In genomic region chr20:57629976-57630525, GRCh38 we compare ENCODE assay signal across 11 cellular contexts. TPM values are rescaled to one million over a fixed set of nuclear protein-coding genes. Genes with fewer than 3 reads are reported as not detected.
DNase-seq lines count a peak whose midpoint lies in the region; ATAC-seq and TF ChIP-seq lines count a peak whose summit lies in the region.
"Had no signal": no experiment of that assay in that cellular context is flagged by ENCODE, and none has a peak within 500 bp of the region (broad histone marks: within the 10 kb centered on the region; RNA-seq: fewer than 3 reads in every experiment).

No MANE protein-coding gene starts in this region.

- H3K4me3 ChIP-seq in effector memory CD4-positive, alpha-beta T cell (ENCODE audit: insufficient read depth, low read depth, low read length, poor library complexity, severe bottlenecking): peak overlapping the region; percentile 8
- H3K4me3 ChIP-seq in rectal smooth muscle tissue (ENCODE audit: low read length): peak overlapping the region; percentile 30
- H3K4me3 ChIP-seq in PC-9: no peak overlapping the region

- H3K4me1 ChIP-seq in effector memory CD4-positive, alpha-beta T cell (ENCODE audit: control insufficient read depth, insufficient read depth, low read length, poor library complexity, severe bottlenecking): peaks cover 20% of the 10 kb centered on the region
- H3K4me1 ChIP-seq in rectal smooth muscle tissue (ENCODE audit: control insufficient read depth, insufficient read depth, low read length): peaks cover 6% of the 10 kb centered on the region
- no peaks in the 10 kb centered on the region for H3K4me1 ChIP-seq in PC-9 (replicated peaks; ENCODE audit: insufficient read depth)

- in situ Hi-C loops in ACHN (cut with HindIII; ENCODE audit: low pct_ligation_motif_present, low pct_unique_long_range_greater_than_20kb, low sequenced_read_pairs): no loop called here

- no peaks in the 10 kb centered on the region for H4K20me1 ChIP-seq in PC-9 (ENCODE audit: insufficient read depth)

- no peak overlapping the region for H3K27ac Mint-ChIP-seq in WTC11

- CTCF ChIA-PET in WTC11 (lab: Charles Lee): no interaction called here
- CTCF ChIA-PET in PC-9 (lab: Charles Lee): no interaction called here

- H3F3A ChIP-seq in PC-9 (ENCODE audit: insufficient read depth, low read depth): no peaks in the 10 kb centered on the region

- peaks cover 9% of the 10 kb centered on the region for H3K4me1 Mint-ChIP-seq in WTC11

- H3K4me3 Mint-ChIP-seq in WTC11: no peak overlapping the region

- no peak overlapping the region for H2AFZ ChIP-seq in PC-9

- H3K9me2 ChIP-seq in PC-9 (ENCODE audit: insufficient read depth): no peaks in the 10 kb centered on the region

- no peaks in the 10 kb centered on the region for H3K36me3 ChIP-seq in effector memory CD4-positive, alpha-beta T cell (ENCODE audit: control insufficient read depth, insufficient read depth, low read length)
- H3K36me3 ChIP-seq in rectal smooth muscle tissue (ENCODE audit: control insufficient read depth, insufficient read depth, low read length) (no peaks in the 10 kb centered on the region), PC-9 (ENCODE audit: low read depth) (no peaks in the 10 kb centered on the region)
- H3K36me3 ChIP-seq: stomach had no signal

- H3K79me2 ChIP-seq in PC-9 (ENCODE audit: low read depth): no peaks in the 10 kb centered on the region

- no peak overlapping the region for H3K9ac ChIP-seq in rectal smooth muscle tissue (ENCODE audit: low read length)

- POLR2A ChIA-PET in WTC11 (lab: Charles Lee) (no interaction called here), PC-9 (lab: Charles Lee; ENCODE audit: unreplicated experiment) (no interaction called here)

- intact Hi-C loops in PC-9 (cut with micrococcal nuclease; ENCODE audit: unreplicated experiment): loop anchor here (10.0 kb wide), 1 partner anchor 185 kb away; no protein-coding TSS in a partner anchor

- TF ChIP-seq CTCF in WTC11 (IDR thresholded peaks at IDR 0.05): no peak
- no peak for TF ChIP-seq CTCF in PC-9 (conservative IDR thresholded peaks at IDR 0.05)

- DNase-seq in CD1c-positive myeloid dendritic cell (ENCODE audit: extremely low spot score) (peak; percentile 46), WTC11 (ENCODE audit: low spot score) (no peak), NCI-H526 (lab: John Stamatoyannopoulos, UW) (no peak), ACHN (no peak), PC-9 (no peak), epidermal melanocyte (ENCODE audit: insufficient read length, low spot score) (no peak)
- no peak for DNase-seq in effector memory CD4-positive, alpha-beta T cell
- DNase-seq: activated gamma-delta T cell, NCI-H446 treated with DMSO at 0.1 percent for 48 hours, stomach had no signal

- BruUV-seq in PC-9 (replicated peaks; lab: Mats Ljungman, UMichigan): no TSS peak

- ATAC-seq in WTC11: no peak

- peaks cover 12% of the 10 kb centered on the region for H3K36me3 Mint-ChIP-seq in WTC11

- H3K4me2 ChIP-seq in PC-9: no peak overlapping the region

- peak overlapping the region; percentile 78 for H3K27ac ChIP-seq in effector memory CD4-positive, alpha-beta T cell (ENCODE audit: insufficient read depth, low read length, poor library complexity, severe bottlenecking)
- no peak overlapping the region for H3K27ac ChIP-seq in rectal smooth muscle tissue (ENCODE audit: low read depth, low read length)
- H3K27ac ChIP-seq in PC-9: no peak overlapping the region

- no peaks in the 10 kb centered on the region for H3K9me3 ChIP-seq in effector memory CD4-positive, alpha-beta T cell (ENCODE audit: control insufficient read depth, low read length)
- peaks cover 4% of the 10 kb centered on the region for H3K9me3 ChIP-seq in PC-9 (ENCODE audit: insufficient read depth, low read depth)

- peaks cover 23% of the 10 kb centered on the region for H3K9me3 Mint-ChIP-seq in WTC11

- no peaks in the 10 kb centered on the region for H3K27me3 ChIP-seq in effector memory CD4-positive, alpha-beta T cell (replicated peaks; ENCODE audit: control insufficient read depth, insufficient read depth, low read length, poor library complexity, severe bottlenecking)
- H3K27me3 ChIP-seq in rectal smooth muscle tissue (ENCODE audit: control insufficient read depth, insufficient read depth, low read length) (no peaks in the 10 kb centered on the region), PC-9 (ENCODE audit: insufficient read depth, low read depth) (no peaks in the 10 kb centered on the region)

- H3K27me3 Mint-ChIP-seq in WTC11 (ENCODE audit: low read depth): peaks cover 4% of the 10 kb centered on the region

TF ChIP-seq in WTC11, 78 proteins besides CTCF, POLR2A, EP300 and RAD21:
- TF ChIP-seq PRRX2 (CRISPR knock-in tag; IDR thresholded peaks at IDR 0.05) (no peak), TP53 (CRISPR knock-in tag; IDR thresholded peaks at IDR 0.05) (no peak), ZNF396 (CRISPR knock-in tag; IDR thresholded peaks at IDR 0.05; ENCODE audit: borderline replicate concordance) (no peak), USF2 (CRISPR knock-in tag; IDR thresholded peaks at IDR 0.05) (0 out of 2 replicates have a peak, but pooled peaks have one; percentile 30)

RNA-seq across cellular contexts. Expression of gene ZBP1, which starts 9.8 kb away (rescaled TPM):
- total RNA-seq in WTC11 (2021) (not detected in 3 replicates), PC-9 (2021) (not detected in 2 replicates)
- total RNA-seq: stomach had no signal
